In the genomic region with DNA sequence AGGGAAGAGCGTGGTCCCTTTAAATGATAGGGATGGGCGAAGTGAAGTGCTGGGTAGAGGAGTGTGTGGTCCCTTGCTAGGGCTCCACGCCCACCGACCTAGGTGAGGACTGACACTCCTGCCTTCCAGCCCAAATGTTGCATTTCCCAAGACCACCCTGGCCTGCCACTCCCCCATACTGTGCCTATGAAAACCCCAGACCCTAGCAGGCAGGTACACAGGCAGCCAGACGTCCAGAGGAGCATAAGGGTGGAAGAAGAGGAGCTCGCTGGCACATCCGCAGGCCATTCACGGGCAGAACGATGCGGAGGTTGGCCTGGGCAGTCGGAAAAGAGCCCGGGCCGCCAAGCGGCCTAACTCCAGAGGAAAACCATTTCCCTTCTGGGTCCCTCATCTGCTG, we compare ENCODE assay signal across 9 cellular contexts. TPM values are rescaled to one million over a fixed set of nuclear protein-coding genes. Genes with fewer than 3 reads are reported as not detected.
A peak's percentile ranks its signal among the peaks of the same experiment; 100 is the strongest.
DNase-seq lines count a peak whose midpoint lies in the region; ATAC-seq lines count a peak whose summit lies in the region.
"Had no signal": no experiment of that assay in that cellular context is flagged by ENCODE, and none has a peak within 500 bp of the region (broad histone marks: within the 10 kb centered on the region; RNA-seq: fewer than 3 reads in every experiment).

No MANE protein-coding gene starts in this region.

- 75% methylated on average over 14 of the region's 14 CpGs for WGBS in HUES64

- no peaks in the 10 kb centered on the region for H3K27me3 ChIP-seq in BLaER1 treated with 17β-estradiol and CSF1 and Interleukin-3, amounts not matched to agents 10 nM and 100 nM
- H3K27me3 ChIP-seq in HUES64 (ENCODE audit: insufficient read depth, low read length) = no peaks in the 10 kb centered on the region
- H3K27me3 ChIP-seq: pancreas had no signal

- peak overlapping the region; percentile 95 for H3K4me3 Mint-ChIP-seq in central memory CD8-positive, alpha-beta T cell
- H3K4me3 Mint-ChIP-seq in naive thymus-derived CD8-positive, alpha-beta T cell = peak overlapping the region; percentile 92 to 100 (median 98)

- peak overlapping the region in 10 of 11 experiments; percentile 84 to 94 (median 90); a peak in 18 of 22 replicates for H3K27ac ChIP-seq in BLaER1 treated with 17β-estradiol and CSF1 and Interleukin-3, amounts not matched to agents 10 nM and 100 nM
- H3K27ac ChIP-seq in HUES64 (ENCODE audit: low read depth, low read length) = no peak overlapping the region

- no peaks in the 10 kb centered on the region for H3K9me3 ChIP-seq in BLaER1 treated with 17β-estradiol and CSF1 and Interleukin-3, amounts not matched to agents 10 nM and 100 nM (replicated peaks in 1 of 11)
- no peaks in the 10 kb centered on the region for H3K9me3 ChIP-seq in HUES64 (ENCODE audit: insufficient read depth, low read depth, low read length)
- H3K9me3 ChIP-seq: pancreas had no signal

- POLR2A ChIA-PET in naive thymus-derived CD8-positive, alpha-beta T cell (lab: Charles Lee) = interaction anchor here (0.5 to 1.7 kb wide), 3 partner anchors 12 to 630 kb away, joined by 3 to 5 read pairs (median 3); no protein-coding TSS in a partner anchor

- DNase-seq in central memory CD8-positive, alpha-beta T cell (ENCODE audit: low spot score in 2 of 2) = no peak
- DNase-seq in naive thymus-derived CD8-positive, alpha-beta T cell = peak in 1 of 10 donors; percentile 53
- no peak for DNase-seq in NCI-H526 (lab: John Stamatoyannopoulos, UW)

- no peak for ATAC-seq in central memory CD8-positive, alpha-beta T cell (replicated peaks; ENCODE audit: extremely low read depth, poor library complexity, severe bottlenecking)
- no peak for ATAC-seq in naive thymus-derived CD8-positive, alpha-beta T cell
- ATAC-seq in HG02884 (IDR thresholded peaks at IDR 0.05; ENCODE audit: unreplicated experiment) = no peak
- ATAC-seq in GM18867 (IDR thresholded peaks at IDR 0.05; ENCODE audit: unreplicated experiment) = no peak
- ATAC-seq in HG03442 (IDR thresholded peaks at IDR 0.05; ENCODE audit: unreplicated experiment) = no peak

- H3K4me3 ChIP-seq in BLaER1 treated with 17β-estradiol and CSF1 and Interleukin-3, amounts not matched to agents 10 nM and 100 nM = peak overlapping the region; percentile 87 to 100 (median 96); a peak in 18 of 20 replicates
- peak overlapping the region; percentile 96 for H3K4me3 ChIP-seq in HUES64 (ENCODE audit: low read length)

- H3K27me3 Mint-ChIP-seq in central memory CD8-positive, alpha-beta T cell = no peaks in the 10 kb centered on the region
- peaks cover 0 to 4% (median 0%) of the 10 kb centered on the region in 5 donors for H3K27me3 Mint-ChIP-seq in naive thymus-derived CD8-positive, alpha-beta T cell

- peaks cover 31% of the 10 kb centered on the region for H3K4me1 Mint-ChIP-seq in central memory CD8-positive, alpha-beta T cell
- peaks cover 27 to 47% (median 42%) of the 10 kb centered on the region in 4 donors for H3K4me1 Mint-ChIP-seq in naive thymus-derived CD8-positive, alpha-beta T cell

- H3K36me3 Mint-ChIP-seq in central memory CD8-positive, alpha-beta T cell (ENCODE audit: insufficient read depth) = peaks cover 4% of the 10 kb centered on the region
- no peaks in the 10 kb centered on the region for H3K36me3 Mint-ChIP-seq in naive thymus-derived CD8-positive, alpha-beta T cell

- peak overlapping the region in 6 of 11 experiments; percentile 89 to 97 (median 92); a peak in 8 of 22 replicates for H3K9ac ChIP-seq in BLaER1 treated with 17β-estradiol and CSF1 and Interleukin-3, amounts not matched to agents 10 nM and 100 nM
- no peak overlapping the region for H3K9ac ChIP-seq in HUES64 (ENCODE audit: low read depth, low read length)

- peaks cover 22 to 31% (median 25%) of the 10 kb centered on the region in 10 experiments for H3K4me1 ChIP-seq in BLaER1 treated with 17β-estradiol and CSF1 and Interleukin-3, amounts not matched to agents 10 nM and 100 nM
- peaks cover 17% of the 10 kb centered on the region for H3K4me1 ChIP-seq in HUES64 (ENCODE audit: insufficient read depth, low read length)

- no peaks in the 10 kb centered on the region for H3K9me3 Mint-ChIP-seq in central memory CD8-positive, alpha-beta T cell
- H3K9me3 Mint-ChIP-seq in naive thymus-derived CD8-positive, alpha-beta T cell = no peaks in the 10 kb centered on the region

- H3K36me3 ChIP-seq in BLaER1 treated with 17β-estradiol and CSF1 and Interleukin-3, amounts not matched to agents 10 nM and 100 nM = 0 out of 22 replicates have a peak, but pooled peaks cover 0 to 5% (median 0%) of the 10 kb centered on the region in 11 experiments
- H3K36me3 ChIP-seq in HUES64 (ENCODE audit: insufficient read depth, low read length) = no peaks in the 10 kb centered on the region
- H3K36me3 ChIP-seq: pancreas had no signal

- H3K27ac Mint-ChIP-seq in central memory CD8-positive, alpha-beta T cell (ENCODE audit: low read depth) = peak overlapping the region; percentile 94
- H3K27ac Mint-ChIP-seq in naive thymus-derived CD8-positive, alpha-beta T cell = peak overlapping the region in 8 of 10 donors; percentile 94 to 97 (median 96)

- peaks cover 0 to 34% (median 15%) of the 10 kb centered on the region in 11 experiments; a peak in 11 of 22 replicates for H4K20me1 ChIP-seq in BLaER1 treated with 17β-estradiol and CSF1 and Interleukin-3, amounts not matched to agents 10 nM and 100 nM

- peak overlapping the region; percentile 57 to 92 (median 81) for H3K4me2 ChIP-seq in BLaER1 treated with 17β-estradiol and CSF1 and Interleukin-3, amounts not matched to agents 10 nM and 100 nM

RNA-seq across cellular contexts. Expression of gene IPO8, which starts 0.8 kb away (rescaled TPM):
- polyA plus RNA-seq in HUES64 (2013, experiment 1 of 2) = 32.8 TPM
- polyA plus RNA-seq in HUES64 (2013, experiment 2 of 2) = 32.5 TPM
- 10 to 100 TPM; 63.0 to 63.2 TPM for total RNA-seq in naive thymus-derived CD8-positive, alpha-beta T cell
- 10 to 100 TPM; 17.8 to 19.5 (median 17.8) TPM for polyA plus RNA-seq in naive thymus-derived CD8-positive, alpha-beta T cell

RNA-seq across cellular contexts. Expression of gene CAPRIN2, which starts 58.3 kb away (rescaled TPM):
- 34.5 TPM for polyA plus RNA-seq in HUES64 (2013, experiment 1 of 2)
- 41.1 TPM for polyA plus RNA-seq in HUES64 (2013, experiment 2 of 2)
- 10 to 100 TPM; 49.4 to 51.3 TPM for total RNA-seq in naive thymus-derived CD8-positive, alpha-beta T cell
- 1 to 10 TPM; 4.8 to 9.4 (median 6.7) TPM for polyA plus RNA-seq in naive thymus-derived CD8-positive, alpha-beta T cell
